In the genomic region with DNA sequence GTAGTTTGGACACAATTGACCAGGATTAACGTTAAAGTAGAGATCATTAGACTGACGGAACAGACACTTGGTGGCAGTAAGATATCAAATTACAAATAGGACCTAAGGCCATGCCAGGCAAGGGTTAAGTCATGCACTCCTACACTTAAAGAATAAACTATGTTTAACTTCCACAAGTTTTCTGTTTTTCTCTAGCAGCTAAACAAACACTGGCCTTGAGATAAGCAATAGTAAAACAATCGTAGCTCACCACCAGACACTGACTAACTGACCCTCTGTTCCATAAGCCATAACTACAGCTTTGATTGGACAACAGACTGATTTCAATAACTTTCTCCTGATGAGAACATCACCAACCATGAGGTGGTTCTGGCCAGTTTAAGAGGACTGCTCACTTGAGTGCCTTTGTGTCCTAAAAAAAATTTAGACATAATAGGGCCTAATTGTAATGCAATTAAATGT, we compare ENCODE assay signal across 18 cellular contexts. TPM values are rescaled to one million over a fixed set of nuclear protein-coding genes. Genes with fewer than 3 reads are reported as not detected.
DNase-seq lines count a peak whose midpoint lies in the region; ATAC-seq and TF ChIP-seq lines count a peak whose summit lies in the region.
"Had no signal": no experiment of that assay in that cellular context is flagged by ENCODE, and none has a peak within 500 bp of the region (broad histone marks: within the 10 kb centered on the region; RNA-seq: fewer than 3 reads in every experiment).

No MANE protein-coding gene starts in this region.

- DNase-seq in GM23338 (ENCODE audit: low spot score) (no peak), fibroblast of pulmonary artery (ENCODE audit: low read depth) (peak; percentile 82), pulmonary artery endothelial cell (ENCODE audit: low read depth, low spot score) (peak; percentile 81), pons (ENCODE audit: low spot score) (no peak), GM13977 (ENCODE audit: low spot score) (no peak), GOT3 (lab: John Stamatoyannopoulos, UW) (no peak), inferior parietal cortex (ENCODE audit: extremely low spot score) (no peak)
- DNase-seq: activated CD4-positive, alpha-beta T cell treated with anti-CD3 and anti-CD28 coated beads for 1 hour; activated naive CD8-positive, alpha-beta T cell treated with anti-CD3 and anti-CD28 coated beads, Interleukin-2, amount 10 ng/mL, durations not matched to agents 7 days and 5 days; esophagus squamous epithelium; NCI-H1436 treated with DMSO at 0.1 percent for 48 hours; NCI-H446 treated with DMSO at 0.1 percent for 48 hours; stimulated activated CD4-positive, alpha-beta T cell treated with anti-CD3 and anti-CD28 coated beads, Interleukin-2, amount 100 ng/mL, for 48 hours had no signal

- no peak overlapping the region for H3K27ac ChIP-seq in GM23338 (ENCODE audit: low read depth)
- no peak overlapping the region for H3K27ac ChIP-seq in VCaP
- H3K27ac ChIP-seq: RWPE1 had no signal

- H3K36me3 Mint-ChIP-seq in GM23338 (ENCODE audit: low read depth) = no peaks in the 10 kb centered on the region
- H3K36me3 Mint-ChIP-seq: activated naive CD8-positive, alpha-beta T cell treated with anti-CD3 and anti-CD28 coated beads, Interleukin-2, amount 10 ng/mL, durations not matched to agents 7 days and 5 days had no signal

- H3K79me2 ChIP-seq in GM23338 (replicated peaks; ENCODE audit: insufficient read depth) = no peaks in the 10 kb centered on the region

- H3K9me2 ChIP-seq in GM23338 (ENCODE audit: insufficient read depth) = no peaks in the 10 kb centered on the region

- peak in 1 of 2 experiments; percentile 34; a peak in 1 of 4 replicates for TF ChIP-seq CTCF in GM23338 (conservative IDR thresholded peaks at IDR 0.05; ENCODE audit: low read depth in 2 of 2)
- TF ChIP-seq CTCF in VCaP (conservative IDR thresholded peaks at IDR 0.05) = peak; percentile 36; the same call in 1 of the 2 replicates
- TF ChIP-seq CTCF in fibroblast of pulmonary artery (IDR thresholded peaks at IDR 0.05; ENCODE audit: low read length, missing control alignments) = no peak
- no peak for TF ChIP-seq CTCF in GM13977 (IDR thresholded peaks at IDR 0.05; ENCODE audit: extremely low read depth, insufficient read depth, missing control alignments)

- no peak overlapping the region for H2AFZ ChIP-seq in GM23338

- no peaks in the 10 kb centered on the region for H3K27me3 ChIP-seq in GM23338 (ENCODE audit: insufficient read depth)
- H3K27me3 ChIP-seq: esophagus squamous epithelium had no signal

- H3K9me3 Mint-ChIP-seq in GM23338 = no peaks in the 10 kb centered on the region
- H3K9me3 Mint-ChIP-seq: activated naive CD8-positive, alpha-beta T cell treated with anti-CD3 and anti-CD28 coated beads, Interleukin-2, amount 10 ng/mL, durations not matched to agents 7 days and 5 days had no signal

- in situ Hi-C loops in GM13977 (cut with MboI; ENCODE audit: low pct_unique_long_range_greater_than_20kb, low sequenced_read_pairs, unreplicated experiment) = no loop called here

- H3K27ac Mint-ChIP-seq in GM23338 = no peak overlapping the region
- H3K27ac Mint-ChIP-seq: activated naive CD8-positive, alpha-beta T cell treated with anti-CD3 and anti-CD28 coated beads, Interleukin-2, amount 10 ng/mL, durations not matched to agents 7 days and 5 days had no signal

- peaks cover 5% of the 10 kb centered on the region for H3K27me3 Mint-ChIP-seq in GM23338 (ENCODE audit: insufficient read depth, low read depth, poor library complexity)

- no peaks in the 10 kb centered on the region for H3F3A ChIP-seq in GM23338 (replicated peaks; ENCODE audit: low read depth)

- 0 out of 2 replicates have a peak overlapping the region, but pooled peaks have one; percentile 18 for H3K4me2 ChIP-seq in GM23338

- H3K4me1 Mint-ChIP-seq in GM23338 = peaks cover 23% of the 10 kb centered on the region

- peaks cover 29% of the 10 kb centered on the region for H3K4me1 ChIP-seq in GM23338 (ENCODE audit: insufficient read depth)

- H3K4me3 ChIP-seq in GM23338 (no peak overlapping the region), fibroblast of pulmonary artery (replicated peaks; ENCODE audit: low read depth, low read length) (no peak overlapping the region)

- no peak for ATAC-seq in GM23338

- H3K36me3 ChIP-seq in GM23338 (ENCODE audit: insufficient read depth) = no peaks in the 10 kb centered on the region
- H3K36me3 ChIP-seq: esophagus squamous epithelium had no signal

- no peaks in the 10 kb centered on the region for H4K20me1 ChIP-seq in GM23338 (replicated peaks; ENCODE audit: insufficient read depth)

- H3K4me3 Mint-ChIP-seq in GM23338 = no peak overlapping the region
- H3K4me3 Mint-ChIP-seq: activated naive CD8-positive, alpha-beta T cell treated with anti-CD3 and anti-CD28 coated beads, Interleukin-2, amount 10 ng/mL, durations not matched to agents 7 days and 5 days had no signal

TF ChIP-seq in GM23338, 12 proteins besides CTCF, POLR2A, EP300 and RAD21 (continues in another document):
- TF ChIP-seq ZNF462 (CRISPR knock-in tag; IDR thresholded peaks at IDR 0.05) (no peak), CREB1 (CRISPR knock-in tag; IDR thresholded peaks at IDR 0.05; ENCODE audit: low read depth) (no peak), ETS1 (IDR thresholded peaks at IDR 0.05) (no peak)

RNA-seq across cellular contexts. Expression of gene CEP126, which starts 2.0 kb away (rescaled TPM):
- 1.4 and 2.1 TPM in 2 replicates for total RNA-seq in GM23338 (2014; rRNA removed; shearing (Covaris generic))
- 1.5 and 2.3 TPM in 2 replicates for polyA plus RNA-seq in GM23338 (2016; fragmentation: Nextera tagmentation; extraction: Ambion mirVana)
- total RNA-seq in pulmonary artery endothelial cell = 0.81 and 1.3 TPM in 2 replicates

RNA-seq across cellular contexts. Expression of gene ANGPTL5, which starts 3.5 kb away (rescaled TPM):
- not detected in 2 replicates for total RNA-seq in GM23338 (2014; rRNA removed; shearing (Covaris generic))
- not detected in 2 replicates for polyA plus RNA-seq in GM23338 (2016; fragmentation: Nextera tagmentation; extraction: Ambion mirVana)
- not detected in 2 replicates for total RNA-seq in pulmonary artery endothelial cell
- total RNA-seq: activated naive CD8-positive, alpha-beta T cell treated with anti-CD3 and anti-CD28 coated beads, Interleukin-2, amount 10 ng/mL, durations not matched to agents 7 days and 5 days; T-helper 1 cell treated with Interleukin-12 subunit alpha and Interleukin-12 subunit beta and Interleukin-4 antibody, amounts not matched to agents 30 ng/mL and 1 ng/mL, for 36 hours; ureter had no signal
- polyA plus RNA-seq: BJ had no signal

Comparison
In these comparisons a context has a peak if more than half of its experiments do, and no peak if none do; other contexts are left out.
1. DNase-seq: peak in fibroblast of pulmonary artery (single experiment) and pulmonary artery endothelial cell (single experiment); none in GM23338 (single experiment), pons (single experiment), GM13977 (single experiment), GOT3 (single experiment) and inferior parietal cortex (single experiment).